1 cellular context compared by ENCODE assay signal in genomic region chr3:187352581-187353575, GRCh38.
TF ChIP-seq lines count a peak whose summit lies in the region.

No MANE protein-coding gene starts in this region.

TF ChIP-seq in HEK293, 187 proteins besides CTCF, POLR2A, EP300 and RAD21 (continued from another document and continues in another):
- TF ChIP-seq ZNF488 (tag by site-specific recombination; IDR thresholded peaks at IDR 0.05) = no peak
- TF ChIP-seq ZNF571 (tag by site-specific recombination; IDR thresholded peaks at IDR 0.05) = no peak
- no peak for TF ChIP-seq BCL11A (tag by site-specific recombination; IDR thresholded peaks at IDR 0.05; ENCODE audit: low read depth)
- no peak for TF ChIP-seq ZNF610 (tag by site-specific recombination; IDR thresholded peaks at IDR 0.05; ENCODE audit: borderline replicate concordance)
- TF ChIP-seq BCL6B (tag by site-specific recombination; IDR thresholded peaks at IDR 0.05) = no peak
- no peak for TF ChIP-seq ZNF311 (tag by site-specific recombination; IDR thresholded peaks at IDR 0.05; ENCODE audit: borderline replicate concordance)
- no peak for TF ChIP-seq ZNF501 (tag by site-specific recombination; IDR thresholded peaks at IDR 0.05)
- peak; percentile 82 for TF ChIP-seq TRIM28 (IDR thresholded peaks at IDR 0.05; ENCODE audit: borderline replicate concordance, low read length)
- no peak for TF ChIP-seq SALL2 (tag by site-specific recombination; IDR thresholded peaks at IDR 0.05; ENCODE audit: borderline replicate concordance)
- no peak for TF ChIP-seq ZBTB26 (tag by site-specific recombination; optimal IDR thresholded peaks at IDR 0.05)
- TF ChIP-seq ZNF10 (tag by site-specific recombination; IDR thresholded peaks at IDR 0.05) = no peak
- no peak for TF ChIP-seq ZNF292 (tag by site-specific recombination; IDR thresholded peaks at IDR 0.05; ENCODE audit: borderline replicate concordance, low read depth)
- peak; percentile 43; the same call in 1 of the 2 replicates for TF ChIP-seq ZNF335 (tag by site-specific recombination; conservative IDR thresholded peaks at IDR 0.05)
- no peak for TF ChIP-seq ZFP3 (tag by site-specific recombination; IDR thresholded peaks at IDR 0.05; ENCODE audit: low read depth)
- no peak for TF ChIP-seq KLF16 (tag by site-specific recombination; IDR thresholded peaks at IDR 0.05)
- no peak for TF ChIP-seq ZNF561 (tag by site-specific recombination; IDR thresholded peaks at IDR 0.05; ENCODE audit: borderline replicate concordance)
- no peak for TF ChIP-seq ZBTB49 (tag by site-specific recombination; IDR thresholded peaks at IDR 0.05; ENCODE audit: low read depth)
- no peak for TF ChIP-seq ZSCAN16 (tag by site-specific recombination; IDR thresholded peaks at IDR 0.05)
- TF ChIP-seq ZNF580 (tag by site-specific recombination; IDR thresholded peaks at IDR 0.05) = no peak
- peak; percentile 57 for TF ChIP-seq FEZF1 (tag by site-specific recombination; IDR thresholded peaks at IDR 0.05)
- no peak for TF ChIP-seq ZNF2 (tag by site-specific recombination; IDR thresholded peaks at IDR 0.05)
- TF ChIP-seq ZNF548 (tag by site-specific recombination; IDR thresholded peaks at IDR 0.05) = no peak
- no peak for TF ChIP-seq TCF7L2 (IDR thresholded peaks at IDR 0.05; ENCODE audit: borderline replicate concordance, low read depth, low read length)
- no peak for TF ChIP-seq PRDM2 (tag by site-specific recombination; IDR thresholded peaks at IDR 0.05; ENCODE audit: borderline replicate concordance)
- peak; percentile 74 for TF ChIP-seq PRDM6 (tag by site-specific recombination; IDR thresholded peaks at IDR 0.05)
- no peak for TF ChIP-seq OVOL3 (tag by site-specific recombination; IDR thresholded peaks at IDR 0.05)
- no peak for TF ChIP-seq ZNF174 (tag by site-specific recombination; IDR thresholded peaks at IDR 0.05)
- no peak for TF ChIP-seq ZNF621 (tag by site-specific recombination; IDR thresholded peaks at IDR 0.05)
- TF ChIP-seq ZNF843 (tag by site-specific recombination; IDR thresholded peaks at IDR 0.05) = 0 out of 2 replicates have a peak, but pooled peaks have one; percentile 37
- no peak for TF ChIP-seq ZNF768 (tag by site-specific recombination; IDR thresholded peaks at IDR 0.05)
- TF ChIP-seq OSR2 (tag by site-specific recombination; IDR thresholded peaks at IDR 0.05) = no peak
- TF ChIP-seq, protein P1, sequence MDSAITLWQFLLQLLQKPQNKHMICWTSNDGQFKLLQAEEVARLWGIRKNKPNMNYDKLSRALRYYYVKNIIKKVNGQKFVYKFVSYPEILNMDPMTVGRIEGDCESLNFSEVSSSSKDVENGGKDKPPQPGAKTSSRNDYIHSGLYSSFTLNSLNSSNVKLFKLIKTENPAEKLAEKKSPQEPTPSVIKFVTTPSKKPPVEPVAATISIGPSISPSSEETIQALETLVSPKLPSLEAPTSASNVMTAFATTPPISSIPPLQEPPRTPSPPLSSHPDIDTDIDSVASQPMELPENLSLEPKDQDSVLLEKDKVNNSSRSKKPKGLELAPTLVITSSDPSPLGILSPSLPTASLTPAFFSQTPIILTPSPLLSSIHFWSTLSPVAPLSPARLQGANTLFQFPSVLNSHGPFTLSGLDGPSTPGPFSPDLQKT (IDR thresholded peaks at IDR 0.05; ENCODE audit: borderline replicate concordance, low read depth, low read length) = no peak
- TF ChIP-seq ZSCAN18 (tag by site-specific recombination; IDR thresholded peaks at IDR 0.05) = no peak
- no peak for TF ChIP-seq ZXDB (tag by site-specific recombination; IDR thresholded peaks at IDR 0.05)
- no peak for TF ChIP-seq ZNF146 (tag by site-specific recombination; IDR thresholded peaks at IDR 0.05)
- 0 out of 2 replicates have a peak, but pooled peaks have one; percentile 41 for TF ChIP-seq ZNF600 (tag by site-specific recombination; IDR thresholded peaks at IDR 0.05)
- TF ChIP-seq ZNF184 (tag by site-specific recombination; IDR thresholded peaks at IDR 0.05) = no peak
- TF ChIP-seq ZNF175 (tag by site-specific recombination; IDR thresholded peaks at IDR 0.05) = no peak
- TF ChIP-seq, protein P2, sequence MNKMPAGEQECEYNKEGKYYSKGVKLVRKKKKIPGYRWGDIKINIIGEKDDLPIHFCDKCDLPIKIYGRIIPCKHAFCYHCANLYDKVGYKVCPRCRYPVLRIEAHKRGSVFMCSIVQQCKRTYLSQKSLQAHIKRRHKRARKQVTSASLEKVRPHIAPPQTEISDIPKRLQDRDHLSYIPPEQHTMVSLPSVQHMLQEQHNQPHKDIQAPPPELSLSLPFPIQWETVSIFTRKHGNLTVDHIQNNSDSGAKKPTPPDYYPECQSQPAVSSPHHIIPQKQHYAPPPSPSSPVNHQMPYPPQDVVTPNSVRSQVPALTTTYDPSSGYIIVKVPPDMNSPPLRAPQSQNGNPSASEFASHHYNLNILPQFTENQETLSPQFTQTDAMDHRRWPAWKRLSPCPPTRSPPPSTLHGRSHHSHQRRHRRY (tag by site-specific recombination; IDR thresholded peaks at IDR 0.05) = no peak
- no peak for TF ChIP-seq ZNF157 (tag by site-specific recombination; IDR thresholded peaks at IDR 0.05)
- TF ChIP-seq ZNF426 (tag by site-specific recombination; IDR thresholded peaks at IDR 0.05) = no peak
- TF ChIP-seq, protein P3, sequence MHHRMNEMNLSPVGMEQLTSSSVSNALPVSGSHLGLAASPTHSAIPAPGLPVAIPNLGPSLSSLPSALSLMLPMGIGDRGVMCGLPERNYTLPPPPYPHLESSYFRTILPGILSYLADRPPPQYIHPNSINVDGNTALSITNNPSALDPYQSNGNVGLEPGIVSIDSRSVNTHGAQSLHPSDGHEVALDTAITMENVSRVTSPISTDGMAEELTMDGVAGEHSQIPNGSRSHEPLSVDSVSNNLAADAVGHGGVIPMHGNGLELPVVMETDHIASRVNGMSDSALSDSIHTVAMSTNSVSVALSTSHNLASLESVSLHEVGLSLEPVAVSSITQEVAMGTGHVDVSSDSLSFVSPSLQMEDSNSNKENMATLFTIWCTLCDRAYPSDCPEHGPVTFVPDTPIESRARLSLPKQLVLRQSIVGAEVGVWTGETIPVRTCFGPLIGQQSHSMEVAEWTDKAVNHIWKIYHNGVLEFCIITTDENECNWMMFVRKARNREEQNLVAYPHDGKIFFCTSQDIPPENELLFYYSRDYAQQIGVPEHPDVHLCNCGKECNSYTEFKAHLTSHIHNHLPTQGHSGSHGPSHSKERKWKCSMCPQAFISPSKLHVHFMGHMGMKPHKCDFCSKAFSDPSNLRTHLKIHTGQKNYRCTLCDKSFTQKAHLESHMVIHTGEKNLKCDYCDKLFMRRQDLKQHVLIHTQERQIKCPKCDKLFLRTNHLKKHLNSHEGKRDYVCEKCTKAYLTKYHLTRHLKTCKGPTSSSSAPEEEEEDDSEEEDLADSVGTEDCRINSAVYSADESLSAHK (tag by site-specific recombination; IDR thresholded peaks at IDR 0.05) = no peak
- TF ChIP-seq ZIC2 (tag by site-specific recombination; IDR thresholded peaks at IDR 0.05) = no peak
